Comparison of ENCODE assay signal across 22 cellular contexts in the genomic region with DNA sequence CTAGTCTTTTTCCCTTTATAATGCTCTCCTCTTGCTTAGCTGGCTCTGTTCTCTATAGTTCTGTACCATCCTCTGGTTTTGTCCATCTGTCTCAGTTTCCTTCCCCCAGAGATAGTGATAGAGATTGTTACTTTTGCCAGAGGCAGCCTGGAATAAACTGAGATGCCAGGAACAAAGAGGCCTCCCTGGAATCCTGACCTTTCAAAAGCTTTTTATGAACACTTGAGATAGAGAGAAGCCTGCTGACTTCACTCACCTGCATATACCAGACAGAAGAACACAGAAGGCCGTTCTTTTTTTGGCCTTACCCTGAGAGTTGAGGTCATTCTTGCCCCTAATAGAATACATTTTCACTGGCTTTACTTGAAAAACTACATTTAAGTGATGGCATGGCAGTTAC.
DNase-seq lines count a peak whose midpoint lies in the region; ATAC-seq, FAIRE-seq and TF ChIP-seq lines count a peak whose summit lies in the region.
"Had no signal": no experiment of that assay in that cellular context is flagged by ENCODE, and none has a peak within 500 bp of the region (broad histone marks: within the 10 kb centered on the region; RNA-seq: fewer than 3 reads in every experiment).

No MANE protein-coding gene starts in this region.

- H4K20me1 ChIP-seq in astrocyte (ENCODE audit: insufficient read depth, low read length), result no peaks in the 10 kb centered on the region

- H3K27me3 ChIP-seq in astrocyte (ENCODE audit: insufficient read depth, low read length) (no peaks in the 10 kb centered on the region), right cardiac atrium (ENCODE audit: control insufficient read depth, insufficient read depth) (no peaks in the 10 kb centered on the region), rectal smooth muscle tissue (ENCODE audit: control insufficient read depth, insufficient read depth, low read length) (no peaks in the 10 kb centered on the region), ascending aorta (no peaks in the 10 kb centered on the region)

- no peaks in the 10 kb centered on the region for H3K4me1 ChIP-seq in astrocyte (ENCODE audit: insufficient read depth, low read length)
- peaks cover 11% of the 10 kb centered on the region for H3K4me1 ChIP-seq in right cardiac atrium (ENCODE audit: control insufficient read depth, insufficient read depth, low read length)
- peaks cover 18% of the 10 kb centered on the region for H3K4me1 ChIP-seq in rectal smooth muscle tissue (ENCODE audit: control insufficient read depth, insufficient read depth, low read length)
- H3K4me1 ChIP-seq in ascending aorta, result peaks cover 0 to 7% of the 10 kb centered on the region in 2 donors

- H3K36me3 Mint-ChIP-seq in astrocyte (ENCODE audit: low read depth, unreplicated experiment), result no peaks in the 10 kb centered on the region

- H3K4me3 ChIP-seq in astrocyte (ENCODE audit: insufficient read depth, low read depth, low read length) (no peak overlapping the region), right cardiac atrium (ENCODE audit: low read length) (no peak overlapping the region), rectal smooth muscle tissue (ENCODE audit: low read length) (no peak overlapping the region), ascending aorta (no peak overlapping the region)
- H3K4me3 ChIP-seq: GM12878 had no signal

- H3K9ac ChIP-seq in astrocyte (ENCODE audit: low read length) (no peak overlapping the region), rectal smooth muscle tissue (ENCODE audit: low read length) (no peak overlapping the region)

- peaks cover 25% of the 10 kb centered on the region for H3K4me1 Mint-ChIP-seq in astrocyte (ENCODE audit: low read depth, unreplicated experiment)

- H3K27ac ChIP-seq in astrocyte (ENCODE audit: low read depth, low read length), result no peak overlapping the region
- no peak overlapping the region for H3K27ac ChIP-seq in right cardiac atrium (ENCODE audit: low read length)
- peak overlapping the region; percentile 75 for H3K27ac ChIP-seq in rectal smooth muscle tissue (ENCODE audit: low read depth, low read length)
- H3K27ac ChIP-seq in ascending aorta, result no peak overlapping the region

- TF ChIP-seq CTCF in astrocyte (IDR thresholded peaks at IDR 0.05; ENCODE audit: insufficient read depth, low read depth, low read length), result no peak
- TF ChIP-seq CTCF in ascending aorta (IDR thresholded peaks at IDR 0.05), result no peak

- 38% methylated on average over 1 of the region's 1 CpG for WGBS in right cardiac atrium

- H3K36me3 ChIP-seq in astrocyte (ENCODE audit: insufficient read depth, low read length) (no peaks in the 10 kb centered on the region), rectal smooth muscle tissue (ENCODE audit: control insufficient read depth, insufficient read depth, low read length) (no peaks in the 10 kb centered on the region), ascending aorta (peaks cover 0 to 4% of the 10 kb centered on the region in 2 donors)

- H3K4me2 ChIP-seq in astrocyte (ENCODE audit: low read length), result no peak overlapping the region

- no peaks in the 10 kb centered on the region for H3K27me3 Mint-ChIP-seq in astrocyte (ENCODE audit: low read depth, unreplicated experiment)

- no peaks in the 10 kb centered on the region for H3K79me2 ChIP-seq in astrocyte (ENCODE audit: insufficient read depth, low read length)

- H3K27ac Mint-ChIP-seq in astrocyte (ENCODE audit: unreplicated experiment), result peak overlapping the region; percentile 88

- H2AFZ ChIP-seq in astrocyte (ENCODE audit: low read depth, low read length), result no peak overlapping the region

- intact Hi-C loops in right cardiac atrium (cut with DNase I) (no loop called here), ascending aorta (cut with DNase I) (no loop called here)

- H3K4me3 Mint-ChIP-seq in astrocyte (ENCODE audit: unreplicated experiment), result no peak overlapping the region

- peak; percentile 36 for DNase-seq in NAMALWA (ENCODE audit: low spot score)
- no peak for DNase-seq in astrocyte (ENCODE audit: low read depth)
- no peak for DNase-seq in right cardiac atrium
- DNase-seq in SKM-1 (lab: John Stamatoyannopoulos, UW; ENCODE audit: unreplicated experiment), result no peak
- DNase-seq in GM19239 (ENCODE audit: insufficient read length, low spot score), result no peak
- DNase-seq in ascending aorta (ENCODE audit: low spot score in 2 of 2), result no peak
- DNase-seq: activated CD4-positive, alpha-beta T cell treated with anti-CD3 and anti-CD28 coated beads for 48 hours; activated CD8-positive, alpha-beta memory T cell treated with anti-CD3 and anti-CD28 coated beads, Interleukin-2, amount 50 U/mL, for 4 hours; activated effector memory CD4-positive, alpha-beta T cell treated with anti-CD3 and anti-CD28 coated beads, Interleukin-2, amount 50 U/mL, for 16 hours; AML-193; Calu3; GF-D8; hypothalamus; KBM-7; kidney glomerular epithelial cell; MV-4-11; NCI-H2171 treated with DMSO at 0.1 percent for 48 hours; stimulated activated CD4-positive, alpha-beta T cell treated with anti-CD3 and anti-CD28 coated beads, Interleukin-4, amount 100 ng/mL, for 24 hours had no signal

- H3K9me3 ChIP-seq in astrocyte (ENCODE audit: insufficient read depth, low read depth, low read length), result no peaks in the 10 kb centered on the region
- no peaks in the 10 kb centered on the region for H3K9me3 ChIP-seq in right cardiac atrium (ENCODE audit: control insufficient read depth, low read length)
- no peaks in the 10 kb centered on the region for H3K9me3 ChIP-seq in ascending aorta

- ATAC-seq in right cardiac atrium, result peak; percentile 32 to 54
- ATAC-seq in GM18861 (IDR thresholded peaks at IDR 0.05; ENCODE audit: unreplicated experiment), result no peak
- ATAC-seq: GM12878 had no signal

- FAIRE-seq in astrocyte (lab: Jason Lieb, UNC), result no peak
- no peak for FAIRE-seq in GM19239 (lab: Jason Lieb, UNC)
- FAIRE-seq: GM12878, RCC 7860 had no signal

- no peaks in the 10 kb centered on the region for H3K9me3 Mint-ChIP-seq in astrocyte (ENCODE audit: unreplicated experiment)
